In genomic region chr7:158958618-158959017, GRCh38 we compare ENCODE assay signal across 13 cellular contexts.
A peak's percentile ranks its signal among the peaks of the same experiment; 100 is the strongest.
DNase-seq lines count a peak whose midpoint lies in the region; ATAC-seq and TF ChIP-seq lines count a peak whose summit lies in the region.
"Had no signal": no experiment of that assay in that cellular context is flagged by ENCODE, and none has a peak within 500 bp of the region (broad histone marks: within the 10 kb centered on the region; RNA-seq: fewer than 3 reads in every experiment).

No MANE protein-coding gene starts in this region.

- H3K4me3 Mint-ChIP-seq in activated T-cell treated with anti-CD3 and anti-CD28 coated beads, Interleukin-2, amount 50 U/mL, for 24 hours, result peak overlapping the region; percentile 65
- H3K4me3 Mint-ChIP-seq: type B pancreatic cell had no signal

- H3K4me1 ChIP-seq in esophagus squamous epithelium (peaks cover 8 to 25% (median 18%) of the 10 kb centered on the region in 3 donors), suprapubic skin (peaks cover 19% of the 10 kb centered on the region)
- H3K4me1 ChIP-seq: SJCRH30 had no signal

- H3K27me3 Mint-ChIP-seq in activated T-cell treated with anti-CD3 and anti-CD28 coated beads, Interleukin-2, amount 50 U/mL, for 24 hours, result peaks cover 13% of the 10 kb centered on the region
- H3K27me3 Mint-ChIP-seq: type B pancreatic cell had no signal

- TF ChIP-seq EP300 in suprapubic skin (IDR thresholded peaks at IDR 0.05), result no peak

- no peak for ATAC-seq in GM19324 (IDR thresholded peaks at IDR 0.05; ENCODE audit: low FRiP score, unreplicated experiment)
- no peak for ATAC-seq in GM19463 (IDR thresholded peaks at IDR 0.05; ENCODE audit: unreplicated experiment)
- ATAC-seq in GM19397 (IDR thresholded peaks at IDR 0.05; ENCODE audit: unreplicated experiment), result no peak

- intact Hi-C loops in esophagus squamous epithelium (cut with DNase I), result no loop called here

- no peak overlapping the region for H3K27ac Mint-ChIP-seq in activated T-cell treated with anti-CD3 and anti-CD28 coated beads, Interleukin-2, amount 50 U/mL, for 24 hours
- H3K27ac Mint-ChIP-seq: type B pancreatic cell had no signal

- H3K27ac ChIP-seq in VCaP (peak overlapping the region; percentile 58), esophagus squamous epithelium (peak overlapping the region in 2 of 4 donors; percentile 60 to 62), suprapubic skin (no peak overlapping the region)
- H3K27ac ChIP-seq: HL-60, SJCRH30 had no signal

- no peaks in the 10 kb centered on the region for H3K9me3 ChIP-seq in esophagus squamous epithelium
- no peaks in the 10 kb centered on the region for H3K9me3 ChIP-seq in suprapubic skin
- H3K9me3 ChIP-seq: SJCRH30 had no signal

- no peaks in the 10 kb centered on the region for H3K36me3 ChIP-seq in esophagus squamous epithelium
- H3K36me3 ChIP-seq in suprapubic skin, result no peaks in the 10 kb centered on the region
- H3K36me3 ChIP-seq: SJCRH30 had no signal

- no peaks in the 10 kb centered on the region for H3K9me3 Mint-ChIP-seq in activated T-cell treated with anti-CD3 and anti-CD28 coated beads, Interleukin-2, amount 50 U/mL, for 24 hours

- TF ChIP-seq CTCF in VCaP (conservative IDR thresholded peaks at IDR 0.05) (no peak), esophagus squamous epithelium (IDR thresholded peaks at IDR 0.05) (no peak), suprapubic skin (IDR thresholded peaks at IDR 0.05) (no peak)

- H3K4me1 Mint-ChIP-seq in activated T-cell treated with anti-CD3 and anti-CD28 coated beads, Interleukin-2, amount 50 U/mL, for 24 hours (ENCODE audit: low read depth), result peaks cover 13% of the 10 kb centered on the region

- H3K27me3 ChIP-seq in esophagus squamous epithelium, result peaks cover 0 to 13% (median 0%) of the 10 kb centered on the region in 4 donors
- H3K27me3 ChIP-seq in suprapubic skin, result peaks cover 2% of the 10 kb centered on the region
- H3K27me3 ChIP-seq: SJCRH30 had no signal

- H3K36me3 Mint-ChIP-seq in activated T-cell treated with anti-CD3 and anti-CD28 coated beads, Interleukin-2, amount 50 U/mL, for 24 hours (ENCODE audit: low read depth), result no peaks in the 10 kb centered on the region

- TF ChIP-seq POLR2A in esophagus squamous epithelium (IDR thresholded peaks at IDR 0.05), result no peak
- TF ChIP-seq POLR2A in suprapubic skin (IDR thresholded peaks at IDR 0.05), result no peak

- peak overlapping the region in 3 of 4 donors; percentile 33 to 62 (median 41) for H3K4me3 ChIP-seq in esophagus squamous epithelium
- H3K4me3 ChIP-seq in suprapubic skin, result peak overlapping the region; percentile 39
- H3K4me3 ChIP-seq: SJCRH30 had no signal

- 37 to 48% methylated on average over 2 to 7 of the region's 13 CpGs for WGBS in esophagus squamous epithelium, 2 donors
- WGBS in suprapubic skin, result 19% methylated on average over 12 of the region's 13 CpGs

- DNase-seq in activated T-cell treated with anti-CD3 and anti-CD28 coated beads, Interleukin-2, amount 50 U/mL, for 24 hours, result no peak
- no peak for DNase-seq in activated T-cell treated with anti-CD3 and anti-CD28 coated beads, Interleukin-2, amount 50 U/mL, for 48 hours
- DNase-seq in esophagus squamous epithelium (lab: John Stamatoyannopoulos, UW) (no peak), suprapubic skin (ENCODE audit: low spot score in 2 of 2) (no peak)
- DNase-seq: mesenchymal stem cell, NCI-H524 treated with DMSO at 0.1 percent for 48 hours, SJCRH30 had no signal
